Comparison of ENCODE assay signal across 1 cellular context in the genomic region with DNA sequence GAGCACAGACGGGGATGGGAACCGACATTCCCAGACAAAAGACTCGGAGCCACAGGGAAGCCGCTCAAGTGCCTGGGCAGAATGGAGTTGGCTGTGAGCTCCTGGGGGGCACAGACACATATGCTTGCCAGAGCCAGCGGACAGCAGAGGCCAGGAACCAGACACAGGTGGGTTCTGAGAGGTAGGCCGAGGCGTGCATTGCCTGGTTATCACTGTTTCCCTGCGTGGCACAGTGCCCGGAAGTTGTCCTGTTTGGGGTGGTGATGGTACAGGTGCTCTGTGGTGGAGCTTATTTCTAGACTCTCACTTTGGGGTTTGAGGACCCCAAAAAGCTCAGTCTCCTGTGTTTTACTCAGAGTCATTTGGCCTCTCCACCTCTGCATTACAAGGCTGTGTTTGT.
A peak's percentile ranks its signal among the peaks of the same experiment; 100 is the strongest.
TF ChIP-seq lines count a peak whose summit lies in the region.

No MANE protein-coding gene starts in this region.

TF ChIP-seq in GM12878, 131 proteins besides CTCF, POLR2A, EP300 and RAD21:
- TF ChIP-seq, protein P1, sequence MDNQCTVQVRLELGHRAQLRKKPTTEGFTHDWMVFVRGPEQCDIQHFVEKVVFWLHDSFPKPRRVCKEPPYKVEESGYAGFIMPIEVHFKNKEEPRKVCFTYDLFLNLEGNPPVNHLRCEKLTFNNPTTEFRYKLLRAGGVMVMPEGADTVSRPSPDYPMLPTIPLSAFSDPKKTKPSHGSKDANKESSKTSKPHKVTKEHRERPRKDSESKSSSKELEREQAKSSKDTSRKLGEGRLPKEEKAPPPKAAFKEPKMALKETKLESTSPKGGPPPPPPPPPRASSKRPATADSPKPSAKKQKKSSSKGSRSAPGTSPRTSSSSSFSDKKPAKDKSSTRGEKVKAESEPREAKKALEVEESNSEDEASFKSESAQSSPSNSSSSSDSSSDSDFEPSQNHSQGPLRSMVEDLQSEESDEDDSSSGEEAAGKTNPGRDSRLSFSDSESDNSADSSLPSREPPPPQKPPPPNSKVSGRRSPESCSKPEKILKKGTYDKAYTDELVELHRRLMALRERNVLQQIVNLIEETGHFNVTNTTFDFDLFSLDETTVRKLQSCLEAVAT (IDR thresholded peaks at IDR 0.05), result 0 out of 2 replicates have a peak, but pooled peaks have one; percentile 33
- no peak for TF ChIP-seq ZBED1 (IDR thresholded peaks at IDR 0.05; ENCODE audit: borderline replicate concordance)
